Comparison of ENCODE assay signal across 20 cellular contexts in genomic region chr6:156191895-156192294, GRCh38.
A peak's percentile ranks its signal among the peaks of the same experiment; 100 is the strongest.
DNase-seq lines count a peak whose midpoint lies in the region; ATAC-seq and TF ChIP-seq lines count a peak whose summit lies in the region.
"Had no signal": no experiment of that assay in that cellular context is flagged by ENCODE, and none has a peak within 500 bp of the region (broad histone marks: within the 10 kb centered on the region; RNA-seq: fewer than 3 reads in every experiment).

No MANE protein-coding gene starts in this region.

- H3K27me3 ChIP-seq in spleen (replicated peaks in 1 of 7): no peaks in the 10 kb centered on the region
- H3K27me3 ChIP-seq in CD8-positive, alpha-beta memory T cell (ENCODE audit: insufficient read depth, low read length, poor library complexity, severe bottlenecking): no peaks in the 10 kb centered on the region
- H3K27me3 ChIP-seq: tibial nerve had no signal

- no peak for TF ChIP-seq POLR2A in spleen (IDR thresholded peaks at IDR 0.05)

- peaks cover 9% of the 10 kb centered on the region for H3K4me1 Mint-ChIP-seq in activated CD8-positive, alpha-beta memory T cell treated with anti-CD3 and anti-CD28 coated beads, Interleukin-2, amount 10 ng/mL, durations not matched to agents 7 days and 5 days
- H3K4me1 Mint-ChIP-seq in CD8-positive, alpha-beta memory T cell: peaks cover 0 to 10% (median 0%) of the 10 kb centered on the region in 3 donors

- intact Hi-C loops in spleen (cut with DNase I; ENCODE audit: low total_unique reads): no loop called here

- 22 to 40% (median 33%) methylated on average over 3 of the region's 3 CpGs for WGBS in spleen, 5 donors

- POLR2A ChIA-PET in CD8-positive, alpha-beta memory T cell (lab: Charles Lee): no interaction called here

- peak overlapping the region in 6 of 8 donors; percentile 24 to 70 (median 47) for H3K27ac ChIP-seq in spleen
- H3K27ac ChIP-seq in CD8-positive, alpha-beta memory T cell (ENCODE audit: low read depth, low read length): no peak overlapping the region
- H3K27ac ChIP-seq: A549, C4-2B, tibial nerve had no signal

- ATAC-seq in activated CD8-positive, alpha-beta memory T cell treated with anti-CD3 and anti-CD28 coated beads, Interleukin-2, amount 10 ng/mL, durations not matched to agents 7 days and 5 days: peak; percentile 63
- peak; percentile 63 for ATAC-seq in GM21526 (IDR thresholded peaks at IDR 0.05; ENCODE audit: low FRiP score, unreplicated experiment)
- peak; percentile 81 for ATAC-seq in HG03520 (IDR thresholded peaks at IDR 0.05; ENCODE audit: unreplicated experiment)
- ATAC-seq in HG03039 (IDR thresholded peaks at IDR 0.05; ENCODE audit: unreplicated experiment): no peak
- ATAC-seq: A549; stimulated activated memory B cell treated with anti-CD40 and anti-IgM and Interleukin-4, amounts not matched to agents 10 μg/mL and 1 μg/mL and 100 μg/mL, for 72 hours had no signal

- peaks cover 7% of the 10 kb centered on the region for H3K36me3 Mint-ChIP-seq in activated CD8-positive, alpha-beta memory T cell treated with anti-CD3 and anti-CD28 coated beads, Interleukin-2, amount 10 ng/mL, durations not matched to agents 7 days and 5 days
- peaks cover 0 to 3% (median 0%) of the 10 kb centered on the region in 3 donors for H3K36me3 Mint-ChIP-seq in CD8-positive, alpha-beta memory T cell
- H3K36me3 Mint-ChIP-seq: stimulated activated memory B cell treated with anti-CD40 and anti-IgM and Interleukin-4, amounts not matched to agents 10 μg/mL and 1 μg/mL and 100 μg/mL, for 72 hours had no signal

- H3K4me3 ChIP-seq in spleen: no peak overlapping the region
- H3K4me3 ChIP-seq in CD8-positive, alpha-beta memory T cell (ENCODE audit: low read length): no peak overlapping the region
- H3K4me3 ChIP-seq: A549, tibial nerve had no signal

- no peak overlapping the region for H3K4me3 Mint-ChIP-seq in activated CD8-positive, alpha-beta memory T cell treated with anti-CD3 and anti-CD28 coated beads, Interleukin-2, amount 10 ng/mL, durations not matched to agents 7 days and 5 days
- no peak overlapping the region for H3K4me3 Mint-ChIP-seq in CD8-positive, alpha-beta memory T cell
- H3K4me3 Mint-ChIP-seq: stimulated activated memory B cell treated with anti-CD40 and anti-IgM and Interleukin-4, amounts not matched to agents 10 μg/mL and 1 μg/mL and 100 μg/mL, for 72 hours had no signal

- no peak for DNase-seq in activated CD8-positive, alpha-beta memory T cell treated with anti-CD3 and anti-CD28 coated beads, Interleukin-2, amount 10 ng/mL, durations not matched to agents 7 days and 5 days
- no peak for DNase-seq in activated CD8-positive, alpha-beta memory T cell treated with anti-CD3 and anti-CD28 coated beads, Interleukin-2, amount 50 U/mL, for 4 hours
- DNase-seq in spleen: no peak
- DNase-seq in NCI-H82 treated with DMSO at 0.1 percent for 48 hours (lab: John Stamatoyannopoulos, UW; ENCODE audit: unreplicated experiment): no peak
- DNase-seq in CD8-positive, alpha-beta memory T cell: no peak
- DNase-seq: activated CD8-positive, alpha-beta memory T cell treated with anti-CD3 and anti-CD28 coated beads for 24 hours; activated gamma-delta T cell; DMS79 treated with DMSO at 0.1 percent for 48 hours; NCI-H1694 treated with DMSO at 0.1 percent for 48 hours; NCI-H446; nucleus accumbens; retina; stimulated activated CD4-positive, alpha-beta T cell treated with anti-CD3 and anti-CD28 coated beads, Interleukin-12 subunit alpha, Interleukin-12 subunit beta, amount 100 ng/mL, for 4 hours had no signal

- H3K4me1 ChIP-seq in spleen: no peaks in the 10 kb centered on the region
- H3K4me1 ChIP-seq in CD8-positive, alpha-beta memory T cell (ENCODE audit: insufficient read depth, low read length): peaks cover 8% of the 10 kb centered on the region
- H3K4me1 ChIP-seq: A549, tibial nerve had no signal

- H3K27me3 Mint-ChIP-seq in activated CD8-positive, alpha-beta memory T cell treated with anti-CD3 and anti-CD28 coated beads, Interleukin-2, amount 10 ng/mL, durations not matched to agents 7 days and 5 days: no peaks in the 10 kb centered on the region
- H3K27me3 Mint-ChIP-seq in CD8-positive, alpha-beta memory T cell: peaks cover 0 to 3% of the 10 kb centered on the region in 2 donors

- H3K36me3 ChIP-seq in spleen: no peaks in the 10 kb centered on the region
- H3K36me3 ChIP-seq in CD8-positive, alpha-beta memory T cell (ENCODE audit: insufficient read depth, low read length): no peaks in the 10 kb centered on the region
- H3K36me3 ChIP-seq: tibial nerve had no signal

- TF ChIP-seq CTCF in spleen (IDR thresholded peaks at IDR 0.05 in 8 of 11, conservative IDR thresholded peaks at IDR 0.05 in 3 of 11): no peak

- CTCF ChIA-PET in activated CD8-positive, alpha-beta memory T cell treated with anti-CD3 and anti-CD28 coated beads, Interleukin-2, amount 10 ng/mL, durations not matched to agents 7 days and 5 days (lab: Charles Lee): no interaction called here
- CTCF ChIA-PET in CD8-positive, alpha-beta memory T cell (lab: Charles Lee): no interaction called here

- no peak overlapping the region for H3K27ac Mint-ChIP-seq in activated CD8-positive, alpha-beta memory T cell treated with anti-CD3 and anti-CD28 coated beads, Interleukin-2, amount 10 ng/mL, durations not matched to agents 7 days and 5 days
- H3K27ac Mint-ChIP-seq in CD8-positive, alpha-beta memory T cell: no peak overlapping the region
- H3K27ac Mint-ChIP-seq: stimulated activated memory B cell treated with anti-CD40 and anti-IgM and Interleukin-4, amounts not matched to agents 10 μg/mL and 1 μg/mL and 100 μg/mL, for 72 hours had no signal

- no peaks in the 10 kb centered on the region for H3K9me3 ChIP-seq in spleen
- H3K9me3 ChIP-seq in CD8-positive, alpha-beta memory T cell (ENCODE audit: low read length): no peaks in the 10 kb centered on the region
- H3K9me3 ChIP-seq: A549, tibial nerve had no signal

- peaks cover 5% of the 10 kb centered on the region for H3K9me3 Mint-ChIP-seq in activated CD8-positive, alpha-beta memory T cell treated with anti-CD3 and anti-CD28 coated beads, Interleukin-2, amount 10 ng/mL, durations not matched to agents 7 days and 5 days (ENCODE audit: low read depth)
- H3K9me3 Mint-ChIP-seq in CD8-positive, alpha-beta memory T cell: peaks cover 0 to 3% (median 3%) of the 10 kb centered on the region in 5 donors
- H3K9me3 Mint-ChIP-seq: stimulated activated memory B cell treated with anti-CD40 and anti-IgM and Interleukin-4, amounts not matched to agents 10 μg/mL and 1 μg/mL and 100 μg/mL, for 72 hours had no signal
